Comparison of ENCODE assay signal across 17 cellular contexts in genomic region chr5:663436-664342, GRCh38. TPM values are rescaled to one million over a fixed set of nuclear protein-coding genes. Genes with fewer than 3 reads are reported as not detected.
A peak's percentile ranks its signal among the peaks of the same experiment; 100 is the strongest.
DNase-seq lines count a peak whose midpoint lies in the region; FAIRE-seq and TF ChIP-seq lines count a peak whose summit lies in the region.
"Had no signal": no experiment of that assay in that cellular context is flagged by ENCODE, and none has a peak within 500 bp of the region (broad histone marks: within the 10 kb centered on the region; RNA-seq: fewer than 3 reads in every experiment).

No MANE protein-coding gene starts in this region.

- no peaks in the 10 kb centered on the region for H3K4me1 ChIP-seq in BE2C
- peaks cover 0 to 15% of the 10 kb centered on the region in 2 donors for H3K4me1 ChIP-seq in esophagus (ENCODE audit: control insufficient read depth in 2 of 2, insufficient read depth in 2 of 2, low read length in 1 of 2)
- H3K4me1 ChIP-seq in osteoblast (ENCODE audit: insufficient read depth, low read length), result no peaks in the 10 kb centered on the region
- H3K4me1 ChIP-seq: psoas muscle had no signal

- H3K79me2 ChIP-seq in osteoblast (ENCODE audit: insufficient read depth, low read length), result no peaks in the 10 kb centered on the region

- no peak for TF ChIP-seq POLR2A in H54 (IDR thresholded peaks at IDR 0.05; ENCODE audit: low read depth, low read length)

- WGBS in esophagus, 2 donors, result 62 to 80% methylated on average over 38 of the region's 38 CpGs

- peaks cover 3% of the 10 kb centered on the region; the same call in 1 of the 2 replicates for H3K9me3 ChIP-seq in BE2C
- H3K9me3 ChIP-seq in esophagus (ENCODE audit: control insufficient read depth in 2 of 2, insufficient read depth in 1 of 2, low read depth in 1 of 2, low read length in 1 of 2), result peaks cover 0 to 2% of the 10 kb centered on the region in 2 donors
- no peaks in the 10 kb centered on the region for H3K9me3 ChIP-seq in osteoblast (ENCODE audit: low read depth, low read length)
- H3K9me3 ChIP-seq: psoas muscle had no signal

- no peak for FAIRE-seq in H54 (lab: Jason Lieb, UNC)
- FAIRE-seq: bronchial epithelial cell, TTC549 had no signal

- no peak overlapping the region for H3K4me3 ChIP-seq in BE2C (ENCODE audit: low read depth, low read length)
- no peak overlapping the region for H3K4me3 ChIP-seq in esophagus (ENCODE audit: low read depth in 1 of 2, low read length in 2 of 2)
- no peak overlapping the region for H3K4me3 ChIP-seq in H7 (ENCODE audit: insufficient read depth, low read depth, low read length)
- H3K4me3 ChIP-seq in osteoblast (ENCODE audit: insufficient read depth, low read length), result no peak overlapping the region
- H3K4me3 ChIP-seq: psoas muscle had no signal

- H3K27me3 ChIP-seq in BE2C (no peaks in the 10 kb centered on the region), esophagus (ENCODE audit: control insufficient read depth in 1 of 2, insufficient read depth in 2 of 2, low read length in 2 of 2) (no peaks in the 10 kb centered on the region), H7 (ENCODE audit: control insufficient read depth, insufficient read depth, low read length) (no peaks in the 10 kb centered on the region), osteoblast (ENCODE audit: insufficient read depth, low read length) (no peaks in the 10 kb centered on the region)

- H3K4me2 ChIP-seq in osteoblast (ENCODE audit: insufficient read depth, low read length), result no peak overlapping the region

- no peak overlapping the region for H2AFZ ChIP-seq in osteoblast (ENCODE audit: low read length)

- peaks cover 37% of the 10 kb centered on the region for H3K36me3 ChIP-seq in BE2C
- H3K36me3 ChIP-seq in esophagus (ENCODE audit: control insufficient read depth in 2 of 2, insufficient read depth in 2 of 2, low read length in 1 of 2), result peaks cover 0 to 19% of the 10 kb centered on the region in 2 donors
- H3K36me3 ChIP-seq in H7 (replicated peaks; ENCODE audit: control insufficient read depth, insufficient read depth, low read length), result peaks cover 5% of the 10 kb centered on the region
- peaks cover 4% of the 10 kb centered on the region for H3K36me3 ChIP-seq in osteoblast (ENCODE audit: insufficient read depth, low read length)

- DNase-seq in BE2C (no peak), mucosa of gallbladder (ENCODE audit: low spot score) (peak; percentile 85), NCI-H2196 treated with DMSO at 0.1 percent for 48 hours (lab: John Stamatoyannopoulos, UW; ENCODE audit: unreplicated experiment) (no peak), H7 (no peak), osteoblast (ENCODE audit: insufficient read length, low spot score, missing footprints) (no peak), H54 (ENCODE audit: insufficient read length, low spot score) (no peak)
- DNase-seq: ACHN; activated CD4-positive, alpha-beta T cell treated with anti-CD3 and anti-CD28 coated beads for 48 hours; CD8-positive, alpha-beta T cell; effector CD4-positive, alpha-beta T cell; NCI-H524 treated with DMSO at 0.1 percent for 48 hours had no signal

- H3K27ac ChIP-seq in esophagus (ENCODE audit: low read depth in 2 of 2, low read length in 1 of 2), result peak overlapping the region; percentile 14 to 35
- no peak overlapping the region for H3K27ac ChIP-seq in osteoblast (ENCODE audit: low read depth, low read length)
- H3K27ac ChIP-seq: psoas muscle had no signal

- no peaks in the 10 kb centered on the region for H4K20me1 ChIP-seq in osteoblast (ENCODE audit: insufficient read depth, low read length)

- TF ChIP-seq CTCF in BE2C (IDR thresholded peaks at IDR 0.05; ENCODE audit: low read depth, low read length) (0 out of 2 replicates have a peak, but pooled peaks have one; percentile 4), LNCAP (IDR thresholded peaks at IDR 0.05) (0 out of 2 replicates have a peak, but pooled peaks have one; percentile 4), osteoblast (IDR thresholded peaks at IDR 0.05; ENCODE audit: extremely low read depth, low read depth, low read length) (no peak)

RNA-seq across cellular contexts. Expression of gene TPPP, which starts 29.5 kb away (rescaled TPM):
- polyA plus RNA-seq in BE2C (2012; ENCODE audit: insufficient read depth, insufficient read length, low read depth), result 7.5 TPM
- 1 to 10 TPM; 1.7 to 2.7 TPM for polyA plus RNA-seq in esophagus
- total RNA-seq in mucosa of gallbladder, result 9.9 TPM
- 0.31 and 0.92 TPM in 2 replicates for total RNA-seq in H7 (2014; rRNA removed; shearing (Covaris generic))
- not detected in 2 replicates for total RNA-seq in osteoblast
- total RNA-seq: LHCN-M2 had no signal

RNA-seq across cellular contexts. Expression of gene CEP72, which starts 51.5 kb away (rescaled TPM):
- polyA plus RNA-seq in BE2C (2012; ENCODE audit: insufficient read depth, insufficient read length, low read depth), result 5.6 TPM
- 1 to 10 TPM; 3.1 to 7.0 TPM for polyA plus RNA-seq in esophagus
- total RNA-seq in mucosa of gallbladder (26.7 TPM), osteoblast (2.7 and 3.3 TPM in 2 replicates)
- 12.6 and 20.7 TPM in 2 replicates for total RNA-seq in H7 (2014; rRNA removed; shearing (Covaris generic))
